In the genomic region with DNA sequence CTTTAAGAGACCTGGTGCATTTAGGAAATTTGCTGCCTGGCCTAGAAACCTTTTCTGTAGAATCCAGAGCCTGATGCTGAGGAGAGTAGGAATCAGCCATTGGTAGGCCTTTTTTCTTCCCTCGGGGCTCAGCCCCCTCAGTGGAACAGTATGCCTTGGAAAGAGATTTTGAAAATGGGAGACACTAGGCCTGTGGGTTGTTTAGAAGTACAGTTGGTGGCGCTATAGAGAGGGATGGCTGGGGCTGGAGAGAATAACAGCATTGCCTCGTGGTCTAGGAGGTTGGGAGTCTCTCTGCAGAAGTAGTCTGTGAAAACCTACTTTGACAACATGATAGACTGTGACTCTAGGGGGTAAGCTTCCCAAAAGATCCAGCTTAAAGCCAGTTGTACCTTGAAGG, we compare ENCODE assay signal across 1 cellular context.
TF ChIP-seq lines count a peak whose summit lies in the region.

No MANE protein-coding gene starts in this region.

TF ChIP-seq in H1, 55 proteins besides CTCF, POLR2A, EP300 and RAD21:
- no peak for TF ChIP-seq TAF1 (IDR thresholded peaks at IDR 0.05; ENCODE audit: low read depth, low read length)
- TF ChIP-seq SIRT6 (IDR thresholded peaks at IDR 0.05; ENCODE audit: low read length), result no peak
- TF ChIP-seq SP2 (IDR thresholded peaks at IDR 0.05; ENCODE audit: low read length), result no peak
- no peak for TF ChIP-seq BACH1 (IDR thresholded peaks at IDR 0.05; ENCODE audit: low read length)
- no peak for TF ChIP-seq PHF8 (conservative IDR thresholded peaks at IDR 0.05; ENCODE audit: low read depth, low read length)
- no peak for TF ChIP-seq FOSL1 (IDR thresholded peaks at IDR 0.05; ENCODE audit: insufficient read depth, low read depth, low read length)
- no peak for TF ChIP-seq MAX (IDR thresholded peaks at IDR 0.05)
- no peak for TF ChIP-seq RNF2 (IDR thresholded peaks at IDR 0.05; ENCODE audit: borderline replicate concordance, low read depth, low read length, missing control alignments, poor library complexity, severe bottlenecking)
- no peak for TF ChIP-seq ATF2 (IDR thresholded peaks at IDR 0.05; ENCODE audit: low read length)
- TF ChIP-seq POU5F1 (IDR thresholded peaks at IDR 0.05; ENCODE audit: low read depth, low read length), result no peak
- TF ChIP-seq CHD1 (IDR thresholded peaks at IDR 0.05; ENCODE audit: low read depth, low read length), result no peak
- TF ChIP-seq CBX8 (IDR thresholded peaks at IDR 0.05; ENCODE audit: borderline replicate concordance, low read depth, low read length), result no peak
- no peak for TF ChIP-seq GABPA (IDR thresholded peaks at IDR 0.05; ENCODE audit: borderline replicate concordance, insufficient read depth, low read length)
- no peak for TF ChIP-seq CREB1 (IDR thresholded peaks at IDR 0.05)
